Comparison of ENCODE assay signal across 8 cellular contexts in genomic region chr6:169789944-169790927, GRCh38. TPM values are rescaled to one million over a fixed set of nuclear protein-coding genes. Genes with fewer than 3 reads are reported as not detected.
DNase-seq lines count a peak whose midpoint lies in the region; ATAC-seq and TF ChIP-seq lines count a peak whose summit lies in the region.

No MANE protein-coding gene starts in this region.

- H3K4me1 ChIP-seq in Loucy (ENCODE audit: insufficient read depth, low read length, poor library complexity, severe bottlenecking) (peaks cover 7% of the 10 kb centered on the region), SJCRH30 (no peaks in the 10 kb centered on the region; the same call in 1 of the 2 replicates), gastroesophageal sphincter (peaks cover 0 to 24% (median 5%) of the 10 kb centered on the region in 3 donors), suprapubic skin (peaks cover 21% of the 10 kb centered on the region)

- no peak for TF ChIP-seq EP300 in gastroesophageal sphincter (IDR thresholded peaks at IDR 0.05)
- TF ChIP-seq EP300 in suprapubic skin (IDR thresholded peaks at IDR 0.05), result no peak

- H3K27me3 ChIP-seq in H7 (ENCODE audit: control insufficient read depth, insufficient read depth, low read length), result peaks cover 10% of the 10 kb centered on the region
- H3K27me3 ChIP-seq in Loucy (ENCODE audit: insufficient read depth, low read length, poor library complexity, severe bottlenecking), result no peaks in the 10 kb centered on the region
- H3K27me3 ChIP-seq in SJCRH30, result peaks cover 10% of the 10 kb centered on the region; the same call in 1 of the 2 replicates
- no peaks in the 10 kb centered on the region for H3K27me3 ChIP-seq in gastroesophageal sphincter
- no peaks in the 10 kb centered on the region for H3K27me3 ChIP-seq in suprapubic skin

- no peak overlapping the region for H3K27ac ChIP-seq in SJCRH30
- H3K27ac ChIP-seq in gastroesophageal sphincter, result peak overlapping the region; percentile 4 to 86 (median 82)
- H3K27ac ChIP-seq in suprapubic skin, result peak overlapping the region; percentile 70

- WGBS in gastroesophageal sphincter (ENCODE audit: low coverage in 1 of 2), 2 donors, result 0% methylated on average over 15 to 19 of the region's 61 CpGs
- under 1% methylated on average over 44 of the region's 61 CpGs for WGBS in suprapubic skin

- peak overlapping the region; percentile 89 for H3K4me2 ChIP-seq in Loucy (ENCODE audit: low read depth, low read length, poor library complexity, severe bottlenecking)

- H3K9ac ChIP-seq in Loucy (ENCODE audit: low read depth, low read length, poor library complexity, severe bottlenecking), result peak overlapping the region; percentile 66

- no peaks in the 10 kb centered on the region for H3K9me2 ChIP-seq in Loucy (replicated peaks; ENCODE audit: low read depth, low read length)

- H3K36me3 ChIP-seq in H7 (replicated peaks; ENCODE audit: control insufficient read depth, insufficient read depth, low read length) (no peaks in the 10 kb centered on the region), Loucy (ENCODE audit: insufficient read depth, low read length) (no peaks in the 10 kb centered on the region), SJCRH30 (no peaks in the 10 kb centered on the region), gastroesophageal sphincter (no peaks in the 10 kb centered on the region), suprapubic skin (no peaks in the 10 kb centered on the region)

- no peaks in the 10 kb centered on the region for H3K79me2 ChIP-seq in Loucy (ENCODE audit: insufficient read depth, low read length)

- H3K4me3 ChIP-seq in H7 (ENCODE audit: insufficient read depth, low read depth, low read length) (peak overlapping the region; percentile 36), Loucy (ENCODE audit: low read length, poor library complexity, severe bottlenecking) (peak overlapping the region; percentile 73), SJCRH30 (peak overlapping the region; percentile 49), gastroesophageal sphincter (peak overlapping the region; percentile 21 to 55), suprapubic skin (peak overlapping the region; percentile 49)

- H3K9me3 ChIP-seq in Loucy (ENCODE audit: insufficient read depth, low read depth, low read length) (no peaks in the 10 kb centered on the region), SJCRH30 (replicated peaks) (no peaks in the 10 kb centered on the region), gastroesophageal sphincter (no peaks in the 10 kb centered on the region), suprapubic skin (no peaks in the 10 kb centered on the region)

- H4K20me1 ChIP-seq in Loucy (ENCODE audit: insufficient read depth, low read length, poor library complexity, severe bottlenecking), result no peaks in the 10 kb centered on the region

- DNase-seq in ELF-1 (ENCODE audit: low read depth, low spot score) (peak; percentile 91), H7 (peak; percentile 95), SJCRH30 (peak; percentile 69 to 80), occipital lobe (lab: John Stamatoyannopoulos, UW) (peak; percentile 80), suprapubic skin (ENCODE audit: low spot score in 2 of 2) (peak; percentile 78 to 87)
- DNase-seq in activated naive CD4-positive, alpha-beta T cell (lab: John Stamatoyannopoulos, UW), result peak; percentile 46 to 68 (median 58)

- ATAC-seq in gastroesophageal sphincter, result peak; percentile 96

- TF ChIP-seq CTCF in Loucy (conservative IDR thresholded peaks at IDR 0.05; ENCODE audit: low read length) (peak; percentile 89), gastroesophageal sphincter (IDR thresholded peaks at IDR 0.05) (peak; percentile 88 to 96 (median 95)), suprapubic skin (IDR thresholded peaks at IDR 0.05) (peak; percentile 88 to 99)

- TF ChIP-seq POLR2A in gastroesophageal sphincter (IDR thresholded peaks at IDR 0.05) (peak in 1 of 2 donors; percentile 12), suprapubic skin (IDR thresholded peaks at IDR 0.05) (no peak)

- peak overlapping the region; percentile 99 for H2AFZ ChIP-seq in Loucy (ENCODE audit: low read length)

- H3F3A ChIP-seq in Loucy (ENCODE audit: low read depth), result no peaks in the 10 kb centered on the region

RNA-seq across cellular contexts. Expression of gene ERMARD, which starts 38.8 kb away (rescaled TPM):
- total RNA-seq in H7 (2014; rRNA removed; shearing (Covaris generic)), result 13.4 and 22.9 TPM in 2 replicates
- total RNA-seq in SJCRH30 (2014; rRNA removed; shearing (Covaris generic)), result 12.3 and 24.6 TPM in 2 replicates
- 10 to 100 TPM; 14.3 to 31.9 (median 16.8) TPM for total RNA-seq in gastroesophageal sphincter
- 25.3 TPM for total RNA-seq in occipital lobe
- 10 to 100 TPM; 14.6 to 49.1 (median 20.4) TPM for total RNA-seq in suprapubic skin

RNA-seq across cellular contexts. Expression of gene DYNLT2, which starts 38.9 kb away (rescaled TPM):
- 1.3 and 1.7 TPM in 2 replicates for total RNA-seq in H7 (2014; rRNA removed; shearing (Covaris generic))
- 1.9 and 4.3 TPM in 2 replicates for total RNA-seq in SJCRH30 (2014; rRNA removed; shearing (Covaris generic))
- total RNA-seq in gastroesophageal sphincter (1 to 10 TPM in 3 of 4 donors, under 1 TPM in 1; 0.74 to 3.1 (median 1.4) TPM), occipital lobe (2.8 TPM), suprapubic skin (1 to 10 TPM; 1.3 to 4.0 (median 2.2) TPM)
